In genomic region chr2:110204408-110205385, GRCh38 we compare ENCODE assay signal across 1 cellular context.
A peak's percentile ranks its signal among the peaks of the same experiment; 100 is the strongest.
TF ChIP-seq lines count a peak whose summit lies in the region.

Gene NPHP1 (minus strand): TSS chr2:110205013. CDS start chr2:110204968, 45 bp downstream.

TF ChIP-seq in HEK293, 187 proteins besides CTCF, POLR2A, EP300 and RAD21 (continued from another document and continues in another):
- TF ChIP-seq, protein P1, sequence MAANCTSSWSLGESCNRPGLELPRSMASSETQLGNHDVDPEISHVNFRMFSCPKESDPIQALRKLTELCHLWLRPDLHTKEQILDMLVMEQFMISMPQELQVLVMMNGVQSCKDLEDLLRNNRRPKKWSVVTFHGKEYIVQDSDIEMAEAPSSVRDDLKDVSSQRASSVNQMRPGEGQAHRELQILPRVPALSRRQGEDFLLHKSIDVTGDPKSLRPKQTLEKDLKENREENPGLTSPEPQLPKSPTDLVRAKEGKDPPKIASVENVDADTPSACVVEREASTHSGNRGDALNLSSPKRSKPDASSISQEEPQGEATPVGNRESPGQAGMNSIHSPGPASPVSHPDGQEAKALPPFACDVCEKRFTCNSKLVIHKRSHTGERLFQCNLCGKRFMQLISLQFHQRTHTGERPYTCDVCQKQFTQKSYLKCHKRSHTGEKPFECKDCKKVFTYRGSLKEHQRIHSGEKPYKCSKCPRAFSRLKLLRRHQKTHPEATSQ (tag by site-specific recombination; IDR thresholded peaks at IDR 0.05), result no peak
- TF ChIP-seq ZNF404 (tag by site-specific recombination; IDR thresholded peaks at IDR 0.05) (no peak), YY1 (tag by site-specific recombination; IDR thresholded peaks at IDR 0.05) (no peak), ZNF37A (tag by site-specific recombination; IDR thresholded peaks at IDR 0.05) (no peak), ZBTB6 (tag by site-specific recombination; IDR thresholded peaks at IDR 0.05) (no peak), GLIS2 (tag by site-specific recombination; IDR thresholded peaks at IDR 0.05) (no peak), ZNF23 (tag by site-specific recombination; IDR thresholded peaks at IDR 0.05; ENCODE audit: borderline replicate concordance) (no peak), ZNF426 (tag by site-specific recombination; IDR thresholded peaks at IDR 0.05) (no peak), SP2 (tag by site-specific recombination; IDR thresholded peaks at IDR 0.05) (peak; percentile 45), ZNF354C (tag by site-specific recombination; IDR thresholded peaks at IDR 0.05; ENCODE audit: borderline replicate concordance, low read depth) (no peak), ZNF514 (tag by site-specific recombination; IDR thresholded peaks at IDR 0.05) (no peak), ZNF202 (tag by site-specific recombination; IDR thresholded peaks at IDR 0.05; ENCODE audit: borderline replicate concordance) (no peak), ZNF521 (tag by site-specific recombination; IDR thresholded peaks at IDR 0.05) (no peak), ZNF211 (tag by site-specific recombination; IDR thresholded peaks at IDR 0.05; ENCODE audit: low read depth) (no peak), ZNF670 (tag by site-specific recombination; IDR thresholded peaks at IDR 0.05; ENCODE audit: low read depth) (no peak), ZBTB8A (tag by site-specific recombination; IDR thresholded peaks at IDR 0.05) (no peak), ZNF701 (tag by site-specific recombination; IDR thresholded peaks at IDR 0.05) (no peak), ZNF157 (tag by site-specific recombination; IDR thresholded peaks at IDR 0.05) (no peak), ZNF416 (tag by site-specific recombination; IDR thresholded peaks at IDR 0.05) (no peak), YY2 (tag by site-specific recombination; IDR thresholded peaks at IDR 0.05) (no peak), ZNF19 (tag by site-specific recombination; IDR thresholded peaks at IDR 0.05; ENCODE audit: low read depth) (no peak), ZSCAN23 (tag by site-specific recombination; IDR thresholded peaks at IDR 0.05) (no peak), KLF16 (tag by site-specific recombination; IDR thresholded peaks at IDR 0.05) (peak; percentile 59), ZNF621 (tag by site-specific recombination; IDR thresholded peaks at IDR 0.05) (no peak), ZNF394 (tag by site-specific recombination; IDR thresholded peaks at IDR 0.05; ENCODE audit: borderline replicate concordance) (peak; percentile 46; the same call in 1 of the 2 replicates), ZNF292 (tag by site-specific recombination; IDR thresholded peaks at IDR 0.05; ENCODE audit: borderline replicate concordance, low read depth) (no peak), WT1 (tag by site-specific recombination; IDR thresholded peaks at IDR 0.05) (no peak), ZNF24 (tag by site-specific recombination; IDR thresholded peaks at IDR 0.05) (no peak), ZSCAN18 (tag by site-specific recombination; IDR thresholded peaks at IDR 0.05) (no peak), BCL11B (tag by site-specific recombination; IDR thresholded peaks at IDR 0.05; ENCODE audit: low read depth) (no peak; the same call in 1 of the 2 replicates), ZBTB20 (tag by site-specific recombination; IDR thresholded peaks at IDR 0.05) (no peak), ZNF830 (tag by site-specific recombination; IDR thresholded peaks at IDR 0.05; ENCODE audit: low read depth) (no peak), ZFP37 (tag by site-specific recombination; IDR thresholded peaks at IDR 0.05) (no peak), MZF1 (tag by site-specific recombination; IDR thresholded peaks at IDR 0.05; ENCODE audit: borderline replicate concordance) (no peak), ZNF341 (tag by site-specific recombination; IDR thresholded peaks at IDR 0.05; ENCODE audit: low read depth) (no peak), ZXDB (tag by site-specific recombination; IDR thresholded peaks at IDR 0.05) (peak; percentile 33; the same call in 1 of the 2 replicates), PATZ1 (tag by site-specific recombination; IDR thresholded peaks at IDR 0.05) (peak; percentile 62; the same call in 1 of the 2 replicates), BCL11A (tag by site-specific recombination; IDR thresholded peaks at IDR 0.05; ENCODE audit: low read depth) (0 out of 2 replicates have a peak, but pooled peaks have one; percentile 39), RBAK (tag by site-specific recombination; IDR thresholded peaks at IDR 0.05) (no peak), ZFP41 (tag by site-specific recombination; IDR thresholded peaks at IDR 0.05; ENCODE audit: borderline replicate concordance) (no peak)
- TF ChIP-seq, protein P2, sequence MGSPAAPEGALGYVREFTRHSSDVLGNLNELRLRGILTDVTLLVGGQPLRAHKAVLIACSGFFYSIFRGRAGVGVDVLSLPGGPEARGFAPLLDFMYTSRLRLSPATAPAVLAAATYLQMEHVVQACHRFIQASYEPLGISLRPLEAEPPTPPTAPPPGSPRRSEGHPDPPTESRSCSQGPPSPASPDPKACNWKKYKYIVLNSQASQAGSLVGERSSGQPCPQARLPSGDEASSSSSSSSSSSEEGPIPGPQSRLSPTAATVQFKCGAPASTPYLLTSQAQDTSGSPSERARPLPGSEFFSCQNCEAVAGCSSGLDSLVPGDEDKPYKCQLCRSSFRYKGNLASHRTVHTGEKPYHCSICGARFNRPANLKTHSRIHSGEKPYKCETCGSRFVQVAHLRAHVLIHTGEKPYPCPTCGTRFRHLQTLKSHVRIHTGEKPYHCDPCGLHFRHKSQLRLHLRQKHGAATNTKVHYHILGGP (tag by site-specific recombination; IDR thresholded peaks at IDR 0.05), result no peak
- TF ChIP-seq, protein P3, sequence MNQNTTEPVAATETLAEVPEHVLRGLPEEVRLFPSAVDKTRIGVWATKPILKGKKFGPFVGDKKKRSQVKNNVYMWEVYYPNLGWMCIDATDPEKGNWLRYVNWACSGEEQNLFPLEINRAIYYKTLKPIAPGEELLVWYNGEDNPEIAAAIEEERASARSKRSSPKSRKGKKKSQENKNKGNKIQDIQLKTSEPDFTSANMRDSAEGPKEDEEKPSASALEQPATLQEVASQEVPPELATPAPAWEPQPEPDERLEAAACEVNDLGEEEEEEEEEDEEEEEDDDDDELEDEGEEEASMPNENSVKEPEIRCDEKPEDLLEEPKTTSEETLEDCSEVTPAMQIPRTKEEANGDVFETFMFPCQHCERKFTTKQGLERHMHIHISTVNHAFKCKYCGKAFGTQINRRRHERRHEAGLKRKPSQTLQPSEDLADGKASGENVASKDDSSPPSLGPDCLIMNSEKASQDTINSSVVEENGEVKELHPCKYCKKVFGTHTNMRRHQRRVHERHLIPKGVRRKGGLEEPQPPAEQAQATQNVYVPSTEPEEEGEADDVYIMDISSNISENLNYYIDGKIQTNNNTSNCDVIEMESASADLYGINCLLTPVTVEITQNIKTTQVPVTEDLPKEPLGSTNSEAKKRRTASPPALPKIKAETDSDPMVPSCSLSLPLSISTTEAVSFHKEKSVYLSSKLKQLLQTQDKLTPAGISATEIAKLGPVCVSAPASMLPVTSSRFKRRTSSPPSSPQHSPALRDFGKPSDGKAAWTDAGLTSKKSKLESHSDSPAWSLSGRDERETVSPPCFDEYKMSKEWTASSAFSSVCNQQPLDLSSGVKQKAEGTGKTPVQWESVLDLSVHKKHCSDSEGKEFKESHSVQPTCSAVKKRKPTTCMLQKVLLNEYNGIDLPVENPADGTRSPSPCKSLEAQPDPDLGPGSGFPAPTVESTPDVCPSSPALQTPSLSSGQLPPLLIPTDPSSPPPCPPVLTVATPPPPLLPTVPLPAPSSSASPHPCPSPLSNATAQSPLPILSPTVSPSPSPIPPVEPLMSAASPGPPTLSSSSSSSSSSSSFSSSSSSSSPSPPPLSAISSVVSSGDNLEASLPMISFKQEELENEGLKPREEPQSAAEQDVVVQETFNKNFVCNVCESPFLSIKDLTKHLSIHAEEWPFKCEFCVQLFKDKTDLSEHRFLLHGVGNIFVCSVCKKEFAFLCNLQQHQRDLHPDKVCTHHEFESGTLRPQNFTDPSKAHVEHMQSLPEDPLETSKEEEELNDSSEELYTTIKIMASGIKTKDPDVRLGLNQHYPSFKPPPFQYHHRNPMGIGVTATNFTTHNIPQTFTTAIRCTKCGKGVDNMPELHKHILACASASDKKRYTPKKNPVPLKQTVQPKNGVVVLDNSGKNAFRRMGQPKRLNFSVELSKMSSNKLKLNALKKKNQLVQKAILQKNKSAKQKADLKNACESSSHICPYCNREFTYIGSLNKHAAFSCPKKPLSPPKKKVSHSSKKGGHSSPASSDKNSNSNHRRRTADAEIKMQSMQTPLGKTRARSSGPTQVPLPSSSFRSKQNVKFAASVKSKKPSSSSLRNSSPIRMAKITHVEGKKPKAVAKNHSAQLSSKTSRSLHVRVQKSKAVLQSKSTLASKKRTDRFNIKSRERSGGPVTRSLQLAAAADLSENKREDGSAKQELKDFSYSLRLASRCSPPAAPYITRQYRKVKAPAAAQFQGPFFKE (tag by site-specific recombination; IDR thresholded peaks at IDR 0.05; ENCODE audit: borderline replicate concordance), result no peak
- TF ChIP-seq, protein P4, sequence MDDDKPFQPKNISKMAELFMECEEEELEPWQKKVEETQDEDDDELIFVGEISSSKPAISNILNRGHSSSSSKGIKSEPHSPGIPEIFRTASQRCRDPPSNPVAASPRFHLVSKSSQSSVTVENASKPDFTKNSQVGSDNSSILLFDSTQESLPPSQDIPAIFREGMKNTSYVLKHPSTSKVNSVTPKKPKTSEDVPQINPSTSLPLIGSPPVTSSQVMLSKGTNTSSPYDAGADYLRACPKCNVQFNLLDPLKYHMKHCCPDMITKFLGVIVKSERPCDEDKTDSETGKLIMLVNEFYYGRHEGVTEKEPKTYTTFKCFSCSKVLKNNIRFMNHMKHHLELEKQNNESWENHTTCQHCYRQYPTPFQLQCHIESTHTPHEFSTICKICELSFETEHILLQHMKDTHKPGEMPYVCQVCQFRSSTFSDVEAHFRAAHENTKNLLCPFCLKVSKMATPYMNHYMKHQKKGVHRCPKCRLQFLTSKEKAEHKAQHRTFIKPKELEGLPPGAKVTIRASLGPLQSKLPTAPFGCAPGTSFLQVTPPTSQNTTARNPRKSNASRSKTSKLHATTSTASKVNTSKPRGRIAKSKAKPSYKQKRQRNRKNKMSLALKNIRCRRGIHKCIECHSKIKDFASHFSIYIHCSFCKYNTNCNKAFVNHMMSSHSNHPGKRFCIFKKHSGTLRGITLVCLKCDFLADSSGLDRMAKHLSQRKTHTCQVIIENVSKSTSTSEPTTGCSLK (tag by site-specific recombination; IDR thresholded peaks at IDR 0.05), result no peak
- TF ChIP-seq, protein P5, sequence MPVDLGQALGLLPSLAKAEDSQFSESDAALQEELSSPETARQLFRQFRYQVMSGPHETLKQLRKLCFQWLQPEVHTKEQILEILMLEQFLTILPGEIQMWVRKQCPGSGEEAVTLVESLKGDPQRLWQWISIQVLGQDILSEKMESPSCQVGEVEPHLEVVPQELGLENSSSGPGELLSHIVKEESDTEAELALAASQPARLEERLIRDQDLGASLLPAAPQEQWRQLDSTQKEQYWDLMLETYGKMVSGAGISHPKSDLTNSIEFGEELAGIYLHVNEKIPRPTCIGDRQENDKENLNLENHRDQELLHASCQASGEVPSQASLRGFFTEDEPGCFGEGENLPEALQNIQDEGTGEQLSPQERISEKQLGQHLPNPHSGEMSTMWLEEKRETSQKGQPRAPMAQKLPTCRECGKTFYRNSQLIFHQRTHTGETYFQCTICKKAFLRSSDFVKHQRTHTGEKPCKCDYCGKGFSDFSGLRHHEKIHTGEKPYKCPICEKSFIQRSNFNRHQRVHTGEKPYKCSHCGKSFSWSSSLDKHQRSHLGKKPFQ (tag by site-specific recombination; IDR thresholded peaks at IDR 0.05), result no peak
- TF ChIP-seq, protein P6, sequence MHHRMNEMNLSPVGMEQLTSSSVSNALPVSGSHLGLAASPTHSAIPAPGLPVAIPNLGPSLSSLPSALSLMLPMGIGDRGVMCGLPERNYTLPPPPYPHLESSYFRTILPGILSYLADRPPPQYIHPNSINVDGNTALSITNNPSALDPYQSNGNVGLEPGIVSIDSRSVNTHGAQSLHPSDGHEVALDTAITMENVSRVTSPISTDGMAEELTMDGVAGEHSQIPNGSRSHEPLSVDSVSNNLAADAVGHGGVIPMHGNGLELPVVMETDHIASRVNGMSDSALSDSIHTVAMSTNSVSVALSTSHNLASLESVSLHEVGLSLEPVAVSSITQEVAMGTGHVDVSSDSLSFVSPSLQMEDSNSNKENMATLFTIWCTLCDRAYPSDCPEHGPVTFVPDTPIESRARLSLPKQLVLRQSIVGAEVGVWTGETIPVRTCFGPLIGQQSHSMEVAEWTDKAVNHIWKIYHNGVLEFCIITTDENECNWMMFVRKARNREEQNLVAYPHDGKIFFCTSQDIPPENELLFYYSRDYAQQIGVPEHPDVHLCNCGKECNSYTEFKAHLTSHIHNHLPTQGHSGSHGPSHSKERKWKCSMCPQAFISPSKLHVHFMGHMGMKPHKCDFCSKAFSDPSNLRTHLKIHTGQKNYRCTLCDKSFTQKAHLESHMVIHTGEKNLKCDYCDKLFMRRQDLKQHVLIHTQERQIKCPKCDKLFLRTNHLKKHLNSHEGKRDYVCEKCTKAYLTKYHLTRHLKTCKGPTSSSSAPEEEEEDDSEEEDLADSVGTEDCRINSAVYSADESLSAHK (tag by site-specific recombination; IDR thresholded peaks at IDR 0.05), result no peak
